In the genomic region with DNA sequence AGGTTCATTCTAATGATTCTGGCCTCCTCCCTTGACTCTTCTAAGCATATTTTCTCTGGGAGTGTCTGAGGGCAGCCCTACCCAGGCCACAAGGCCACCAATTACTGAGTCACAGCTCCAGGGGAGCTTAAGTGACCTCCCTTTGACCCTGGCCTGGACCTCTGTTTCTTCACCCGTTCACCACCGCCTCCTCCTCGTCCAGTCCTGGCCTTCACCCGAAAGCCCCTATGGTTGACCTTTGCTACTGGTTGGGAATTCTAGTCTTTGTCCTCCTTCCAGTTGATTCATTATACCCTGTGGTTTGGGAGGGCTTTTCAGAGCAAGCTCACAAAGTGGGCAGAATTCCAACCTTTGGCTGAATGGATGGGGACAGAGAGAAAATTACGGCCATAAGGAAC, we compare ENCODE assay signal across 13 cellular contexts.
DNase-seq lines count a peak whose midpoint lies in the region; ATAC-seq and TF ChIP-seq lines count a peak whose summit lies in the region.
"Had no signal": no experiment of that assay in that cellular context is flagged by ENCODE, and none has a peak within 500 bp of the region (broad histone marks: within the 10 kb centered on the region; RNA-seq: fewer than 3 reads in every experiment).

No MANE protein-coding gene starts in this region.

- intact Hi-C loops in activated CD8-positive, alpha-beta T cell treated with anti-CD3 and anti-CD28 coated beads for 36 hours (cut with micrococcal nuclease), result no loop called here

- H3K36me3 ChIP-seq in SJCRH30 (peaks cover 16% of the 10 kb centered on the region), rectal smooth muscle tissue (ENCODE audit: control insufficient read depth, insufficient read depth, low read length) (peaks cover 12% of the 10 kb centered on the region)
- H3K36me3 ChIP-seq: prostate gland had no signal

- no peaks in the 10 kb centered on the region for H3K9me3 ChIP-seq in SJCRH30 (replicated peaks)
- H3K9me3 ChIP-seq: prostate gland had no signal

- DNase-seq in EH (ENCODE audit: low read depth) (peak; percentile 73), SJCRH30 (peak; percentile 14 to 52), fibroblast of villous mesenchyme (ENCODE audit: low read depth) (peak; percentile 40), NCI-H510A treated with DMSO at 0.1 percent for 48 hours (lab: John Stamatoyannopoulos, UW) (no peak), dedifferentiated amniotic fluid mesenchymal stem cell (ENCODE audit: extremely low spot score) (no peak)
- DNase-seq in activated CD8-positive, alpha-beta T cell treated with anti-CD3 and anti-CD28 coated beads for 36 hours, result no peak
- DNase-seq: activated B cell treated with CpG ODN at 0.5 μM for 24 hours, amniotic stem cell, DND-41, NCI-H748 treated with DMSO at 0.1 percent for 48 hours had no signal

- POLR2A ChIA-PET in activated CD8-positive, alpha-beta T cell treated with anti-CD3 and anti-CD28 coated beads for 36 hours (lab: Charles Lee), result no interaction called here

- H3K27me3 ChIP-seq in SJCRH30 (no peaks in the 10 kb centered on the region), rectal smooth muscle tissue (ENCODE audit: control insufficient read depth, insufficient read depth, low read length) (no peaks in the 10 kb centered on the region)

- H3K27ac Mint-ChIP-seq in activated CD8-positive, alpha-beta T cell treated with anti-CD3 and anti-CD28 coated beads for 36 hours, result no peak overlapping the region
- H3K27ac Mint-ChIP-seq: activated B cell treated with CpG ODN at 0.5 μM for 24 hours had no signal

- no peaks in the 10 kb centered on the region for H3K9me3 Mint-ChIP-seq in activated CD8-positive, alpha-beta T cell treated with anti-CD3 and anti-CD28 coated beads for 36 hours
- H3K9me3 Mint-ChIP-seq: activated B cell treated with CpG ODN at 0.5 μM for 24 hours had no signal

- peaks cover 6% of the 10 kb centered on the region for H3K27me3 Mint-ChIP-seq in activated CD8-positive, alpha-beta T cell treated with anti-CD3 and anti-CD28 coated beads for 36 hours
- H3K27me3 Mint-ChIP-seq: activated B cell treated with CpG ODN at 0.5 μM for 24 hours had no signal

- no peak overlapping the region for H3K4me3 Mint-ChIP-seq in activated CD8-positive, alpha-beta T cell treated with anti-CD3 and anti-CD28 coated beads for 36 hours
- H3K4me3 Mint-ChIP-seq: activated B cell treated with CpG ODN at 0.5 μM for 24 hours had no signal

- CTCF ChIA-PET in activated CD8-positive, alpha-beta T cell treated with anti-CD3 and anti-CD28 coated beads for 36 hours (lab: Charles Lee), result no interaction called here

- H3K4me1 Mint-ChIP-seq in activated CD8-positive, alpha-beta T cell treated with anti-CD3 and anti-CD28 coated beads for 36 hours (ENCODE audit: low read depth), result no peaks in the 10 kb centered on the region
- H3K4me1 Mint-ChIP-seq: activated B cell treated with CpG ODN at 0.5 μM for 24 hours had no signal

- no peak for ATAC-seq in activated CD4-positive, CD25-positive, alpha-beta regulatory T cell treated with anti-CD3 and anti-CD28 coated beads, Interleukin-2, amount 50 U/mL, for 24 hours
- ATAC-seq in activated CD8-positive, alpha-beta T cell treated with anti-CD3 and anti-CD28 coated beads for 36 hours, result no peak

- TF ChIP-seq CTCF in fibroblast of villous mesenchyme (IDR thresholded peaks at IDR 0.05; ENCODE audit: insufficient read depth, low read depth, low read length), result no peak
- TF ChIP-seq CTCF in activated CD8-positive, alpha-beta T cell treated with anti-CD3 and anti-CD28 coated beads for 36 hours (IDR thresholded peaks at IDR 0.05), result no peak

- no peak overlapping the region for H3K27ac ChIP-seq in SJCRH30
- H3K27ac ChIP-seq in rectal smooth muscle tissue (ENCODE audit: low read depth, low read length), result peak overlapping the region; percentile 71

- H3K4me3 ChIP-seq in SJCRH30 (no peak overlapping the region), fibroblast of villous mesenchyme (ENCODE audit: low read depth, low read length) (no peak overlapping the region), rectal smooth muscle tissue (ENCODE audit: low read length) (no peak overlapping the region)
- H3K4me3 ChIP-seq: prostate gland had no signal

- H3K9ac ChIP-seq in rectal smooth muscle tissue (ENCODE audit: low read length), result no peak overlapping the region

- H3K4me1 ChIP-seq in SJCRH30 (peaks cover 15% of the 10 kb centered on the region), rectal smooth muscle tissue (ENCODE audit: control insufficient read depth, insufficient read depth, low read length) (peaks cover 56% of the 10 kb centered on the region)

- no peaks in the 10 kb centered on the region for H3K36me3 Mint-ChIP-seq in activated CD8-positive, alpha-beta T cell treated with anti-CD3 and anti-CD28 coated beads for 36 hours (ENCODE audit: low read depth)

Comparison
In these comparisons a context has a peak if more than half of its experiments do, and no peak if none do; other contexts are left out.
1. DNase-seq: peak in EH (single experiment), SJCRH30 (2 of 2) and fibroblast of villous mesenchyme (single experiment); none in NCI-H510A treated with DMSO at 0.1 percent for 48 hours (single experiment), dedifferentiated amniotic fluid mesenchymal stem cell (single experiment) and activated CD8-positive, alpha-beta T cell treated with anti-CD3 and anti-CD28 coated beads for 36 hours (single experiment).